In the genomic region with DNA sequence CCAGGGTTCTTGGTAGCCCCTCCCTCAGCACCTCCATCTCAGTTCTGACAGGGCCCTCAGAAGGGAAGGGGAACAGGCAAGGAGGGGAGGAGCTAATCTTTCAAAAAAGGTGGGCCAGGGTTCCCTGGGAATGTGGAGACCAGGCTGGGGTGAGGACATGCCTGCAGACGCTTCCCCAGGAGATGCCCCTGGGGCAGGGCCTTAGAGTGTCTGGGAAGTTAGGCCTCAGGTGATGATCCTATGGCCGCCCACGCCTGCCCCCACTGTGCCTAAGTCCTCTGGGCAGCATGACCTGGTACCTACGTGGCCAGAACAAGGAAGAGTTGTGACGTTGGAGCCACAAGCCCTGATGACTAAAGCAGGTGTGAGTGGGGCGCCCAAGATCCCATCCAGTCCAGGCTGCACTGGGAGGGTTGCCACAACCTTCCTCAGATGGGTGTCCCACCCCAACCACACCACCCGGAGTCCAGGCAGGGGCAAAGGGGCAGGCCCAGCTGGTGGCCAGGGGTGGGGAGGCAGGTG, we compare ENCODE assay signal across 14 cellular contexts. TPM values are rescaled to one million over a fixed set of nuclear protein-coding genes. Genes with fewer than 3 reads are reported as not detected.
DNase-seq lines count a peak whose midpoint lies in the region; ATAC-seq, FAIRE-seq and TF ChIP-seq lines count a peak whose summit lies in the region.
"Had no signal": no experiment of that assay in that cellular context is flagged by ENCODE, and none has a peak within 500 bp of the region (broad histone marks: within the 10 kb centered on the region; RNA-seq: fewer than 3 reads in every experiment).

No MANE protein-coding gene starts in this region.

- no peak overlapping the region for H3K23ac ChIP-seq in H9 (ENCODE audit: insufficient read length, low read depth, low read length)

- no peak overlapping the region for H2BK120ac ChIP-seq in H9 (ENCODE audit: low read depth, low read length, poor library complexity, severe bottlenecking)

- H3K4me3 ChIP-seq in astrocyte (ENCODE audit: insufficient read depth, low read depth, low read length) = no peak overlapping the region
- H3K4me3 ChIP-seq in left lung = no peak overlapping the region
- peak overlapping the region in 1 of 3 donors; percentile 13 for H3K4me3 ChIP-seq in skeletal muscle tissue (ENCODE audit: low read length in 3 of 3)

- H3K27ac Mint-ChIP-seq in H9 (peak overlapping the region; percentile 93 to 97 (median 97); a peak in 6 of 7 replicates), astrocyte (ENCODE audit: unreplicated experiment) (peak overlapping the region; percentile 81)
- no peak overlapping the region for H3K27ac Mint-ChIP-seq in activated CD4-positive, alpha-beta T cell treated with anti-CD3 and anti-CD28 coated beads, Interleukin-2, amount 10 ng/mL, durations not matched to agents 7 days and 5 days
- H3K27ac Mint-ChIP-seq: CD4-positive, CD25-positive, alpha-beta regulatory T cell had no signal

- H3K56ac ChIP-seq in H9 (ENCODE audit: insufficient read length, low read depth, low read length) = no peak overlapping the region

- no peak overlapping the region for H2BK20ac ChIP-seq in H9 (ENCODE audit: low read depth, low read length, poor library complexity, severe bottlenecking)

- intact Hi-C loops in left lung (cut with DNase I) = no loop called here

- H4K5ac ChIP-seq in H9 (ENCODE audit: insufficient read length, low read depth, low read length) = no peak overlapping the region

- H3K27me3 ChIP-seq in H9 (ENCODE audit: insufficient read depth, low read length) (no peaks in the 10 kb centered on the region), astrocyte (ENCODE audit: insufficient read depth, low read length) (no peaks in the 10 kb centered on the region), left lung (peaks cover 0 to 21% of the 10 kb centered on the region in 2 donors), skeletal muscle tissue (ENCODE audit: control insufficient read depth in 3 of 3, insufficient read depth in 3 of 3, low read length in 3 of 3) (no peaks in the 10 kb centered on the region)

- no peak overlapping the region for H3K9ac ChIP-seq in H9 (ENCODE audit: extremely low read depth, insufficient read length, low read length)
- peak overlapping the region; percentile 58 for H3K9ac ChIP-seq in astrocyte (ENCODE audit: low read length)
- H3K9ac ChIP-seq in skeletal muscle tissue (ENCODE audit: low read depth in 1 of 3, low read length in 3 of 3) = peak overlapping the region in 2 of 3 donors; percentile 51 to 90

- no peaks in the 10 kb centered on the region for H3K23me2 ChIP-seq in H9 (ENCODE audit: insufficient read length, low read depth, low read length, poor library complexity, severe bottlenecking)

- no peaks in the 10 kb centered on the region for H3K9me3 ChIP-seq in H9 (ENCODE audit: control insufficient read depth, low read depth, low read length)
- no peaks in the 10 kb centered on the region for H3K9me3 ChIP-seq in astrocyte (ENCODE audit: insufficient read depth, low read depth, low read length)
- H3K9me3 ChIP-seq in left lung = no peaks in the 10 kb centered on the region
- H3K9me3 ChIP-seq in skeletal muscle tissue (ENCODE audit: control insufficient read depth in 3 of 3, low read length in 3 of 3) = no peaks in the 10 kb centered on the region

- H2BK12ac ChIP-seq in H9 (ENCODE audit: insufficient read length, low read depth, low read length) = peak overlapping the region; percentile 55

- H3K27me3 Mint-ChIP-seq in H9 (ENCODE audit: low read depth) (peaks cover 3% of the 10 kb centered on the region; the same call in 1 of the 2 replicates), astrocyte (ENCODE audit: low read depth, unreplicated experiment) (peaks cover 3% of the 10 kb centered on the region)
- peaks cover 18% of the 10 kb centered on the region for H3K27me3 Mint-ChIP-seq in activated CD4-positive, alpha-beta T cell treated with anti-CD3 and anti-CD28 coated beads, Interleukin-2, amount 10 ng/mL, durations not matched to agents 7 days and 5 days

- no peaks in the 10 kb centered on the region for H3K36me3 ChIP-seq in astrocyte (ENCODE audit: insufficient read depth, low read length)
- no peaks in the 10 kb centered on the region for H3K36me3 ChIP-seq in left lung
- no peaks in the 10 kb centered on the region for H3K36me3 ChIP-seq in skeletal muscle tissue (ENCODE audit: control insufficient read depth in 3 of 3, insufficient read depth in 3 of 3, low read length in 3 of 3)

- no peaks in the 10 kb centered on the region for H4K20me1 ChIP-seq in H9 (ENCODE audit: control insufficient read depth, insufficient read depth, insufficient read length)
- no peaks in the 10 kb centered on the region for H4K20me1 ChIP-seq in astrocyte (ENCODE audit: insufficient read depth, low read length)

- H3K27ac ChIP-seq in H9 (ENCODE audit: insufficient read length, low read depth, low read length) (no peak overlapping the region), astrocyte (ENCODE audit: low read depth, low read length) (peak overlapping the region; percentile 67), left lung (peak overlapping the region; percentile 80 to 92), skeletal muscle tissue (ENCODE audit: low read depth, low read length) (peak overlapping the region; percentile 70)

- CTCF ChIA-PET in activated CD4-positive, alpha-beta T cell treated with anti-CD3 and anti-CD28 coated beads, Interleukin-2, amount 10 ng/mL, durations not matched to agents 7 days and 5 days (lab: Charles Lee) = interaction anchor here (1.0 to 13.7 kb wide), 3 partner anchors 9 to 70 kb away, joined by 3 to 143 read pairs (median 5); no protein-coding TSS in a partner anchor

- POLR2A ChIA-PET in activated CD4-positive, alpha-beta T cell treated with anti-CD3 and anti-CD28 coated beads, Interleukin-2, amount 10 ng/mL, durations not matched to agents 7 days and 5 days (lab: Charles Lee) = interaction anchor here (0.6 kb wide), 1 partner anchor 38 kb away, joined by 5 read pairs; no protein-coding TSS in a partner anchor

- FAIRE-seq in astrocyte (lab: Jason Lieb, UNC) = no peak
- FAIRE-seq: GM12891 had no signal

- H3K14ac ChIP-seq in H9 (ENCODE audit: insufficient read depth, low read length) = peak overlapping the region; percentile 55

- no peak overlapping the region for H3T11ph ChIP-seq in H9 (ENCODE audit: low read length)

- no peak overlapping the region; the same call in 1 of the 2 replicates for H3K4ac ChIP-seq in H9 (ENCODE audit: low read depth, low read length)

- H3K79me1 ChIP-seq in H9 (ENCODE audit: insufficient read depth, low read depth, low read length, poor library complexity, severe bottlenecking) = no peaks in the 10 kb centered on the region

- H3K36me3 Mint-ChIP-seq in H9 (ENCODE audit: insufficient read depth in 1 of 3, low read depth in 3 of 3) (no peaks in the 10 kb centered on the region), astrocyte (ENCODE audit: low read depth, unreplicated experiment) (no peaks in the 10 kb centered on the region)
- no peaks in the 10 kb centered on the region for H3K36me3 Mint-ChIP-seq in activated CD4-positive, alpha-beta T cell treated with anti-CD3 and anti-CD28 coated beads, Interleukin-2, amount 10 ng/mL, durations not matched to agents 7 days and 5 days (ENCODE audit: low read depth)
- H3K36me3 Mint-ChIP-seq: CD4-positive, CD25-positive, alpha-beta regulatory T cell had no signal

- no peak overlapping the region for H4K91ac ChIP-seq in H9 (ENCODE audit: insufficient read length, low read depth, low read length)

- no peak overlapping the region for H2AK5ac ChIP-seq in H9 (ENCODE audit: insufficient read length, low read length)

- peaks cover 5% of the 10 kb centered on the region; the same call in 1 of the 2 replicates for H3K4me1 ChIP-seq in H9 (ENCODE audit: insufficient read depth, low read length)
- peaks cover 49% of the 10 kb centered on the region for H3K4me1 ChIP-seq in astrocyte (ENCODE audit: insufficient read depth, low read length)
- peaks cover 45 to 73% of the 10 kb centered on the region in 2 donors for H3K4me1 ChIP-seq in left lung
- peaks cover 72 to 76% (median 76%) of the 10 kb centered on the region in 3 donors for H3K4me1 ChIP-seq in skeletal muscle tissue (ENCODE audit: control insufficient read depth in 3 of 3, insufficient read depth in 3 of 3, low read length in 3 of 3)

- H3K4me1 Mint-ChIP-seq in H9 (peaks cover 48 to 71% of the 10 kb centered on the region in 2 experiments), astrocyte (ENCODE audit: low read depth, unreplicated experiment) (peaks cover 24% of the 10 kb centered on the region)
- H3K4me1 Mint-ChIP-seq in activated CD4-positive, alpha-beta T cell treated with anti-CD3 and anti-CD28 coated beads, Interleukin-2, amount 10 ng/mL, durations not matched to agents 7 days and 5 days = no peaks in the 10 kb centered on the region

- H3K4me2 ChIP-seq in H9 (ENCODE audit: insufficient read depth, insufficient read length, low read length) (no peak overlapping the region), astrocyte (ENCODE audit: low read length) (peak overlapping the region; percentile 67)

- ATAC-seq in left lung = peak; percentile 5
- ATAC-seq in GM19324 (IDR thresholded peaks at IDR 0.05; ENCODE audit: low FRiP score, unreplicated experiment) = no peak

- peak overlapping the region; percentile 24 to 61; a peak in 4 of 5 replicates for H3K4me3 Mint-ChIP-seq in H9
- no peak overlapping the region for H3K4me3 Mint-ChIP-seq in astrocyte (ENCODE audit: unreplicated experiment)
- H3K4me3 Mint-ChIP-seq in activated CD4-positive, alpha-beta T cell treated with anti-CD3 and anti-CD28 coated beads, Interleukin-2, amount 10 ng/mL, durations not matched to agents 7 days and 5 days = no peak overlapping the region

- peak overlapping the region; percentile 55 for H3K18ac ChIP-seq in H9 (ENCODE audit: insufficient read length, low read depth, low read length)

- no peak overlapping the region for H2BK15ac ChIP-seq in H9 (ENCODE audit: low read depth, low read length)

- H3K79me2 ChIP-seq in H9 (ENCODE audit: insufficient read depth, low read length) = no peaks in the 10 kb centered on the region
- H3K79me2 ChIP-seq in astrocyte (ENCODE audit: insufficient read depth, low read length) = no peaks in the 10 kb centered on the region

- DNase-seq in H9 (no peak), astrocyte (ENCODE audit: low read depth) (no peak), left lung (no peak), NCI-H1930 (lab: John Stamatoyannopoulos, UW) (no peak), NCI-H2227 treated with DMSO at 0.1 percent for 48 hours (lab: John Stamatoyannopoulos, UW) (no peak)
- DNase-seq in activated CD4-positive, alpha-beta T cell treated with anti-CD3 and anti-CD28 coated beads, Interleukin-2, amount 10 ng/mL, durations not matched to agents 7 days and 5 days = no peak
- DNase-seq: CD4-positive, CD25-positive, alpha-beta regulatory T cell; cerebellar nuclear complex; NCI-H1694; stimulated activated CD4-positive, alpha-beta T cell treated with anti-CD3 and anti-CD28 coated beads, Interleukin-1b, Interleukin-23, amount 100 ng/mL, for 48 hours had no signal

- H2AFZ ChIP-seq in H9 (ENCODE audit: low read length) (no peak overlapping the region), astrocyte (ENCODE audit: low read depth, low read length) (no peak overlapping the region)

- no CpG with 5 or more reads among the region's 7 CpGs for WGBS in H9 (ENCODE audit: extremely low coverage, insufficient read length, low lambda C conversion rate)

- H2BK5ac ChIP-seq in H9 (ENCODE audit: insufficient read length, low read length) = no peak overlapping the region

- H4K8ac ChIP-seq in H9 (replicated peaks; ENCODE audit: insufficient read length, low read depth, low read length) = no peak overlapping the region

- H3K9me3 Mint-ChIP-seq in H9 = no peaks in the 10 kb centered on the region
- no peaks in the 10 kb centered on the region for H3K9me3 Mint-ChIP-seq in astrocyte (ENCODE audit: unreplicated experiment)
- no peaks in the 10 kb centered on the region for H3K9me3 Mint-ChIP-seq in activated CD4-positive, alpha-beta T cell treated with anti-CD3 and anti-CD28 coated beads, Interleukin-2, amount 10 ng/mL, durations not matched to agents 7 days and 5 days

- TF ChIP-seq CTCF in H9 (conservative IDR thresholded peaks at IDR 0.05) = no peak
- no peak for TF ChIP-seq CTCF in astrocyte (IDR thresholded peaks at IDR 0.05; ENCODE audit: insufficient read depth, low read depth, low read length)
- TF ChIP-seq CTCF in left lung (IDR thresholded peaks at IDR 0.05) = no peak

RNA-seq across cellular contexts. Expression of a gene that starts 3.9 kb away (rescaled TPM):
- total RNA-seq in H9 (2021) = 4.4 and 6.4 TPM in 2 replicates
- total RNA-seq in astrocyte = 4.9 and 5.9 TPM in 2 replicates
- total RNA-seq in left lung = 10 to 100 TPM; 56.8 to 92.7 TPM
- 19.8 TPM for total RNA-seq in skeletal muscle tissue
- total RNA-seq in activated CD4-positive, alpha-beta T cell treated with anti-CD3 and anti-CD28 coated beads, Interleukin-2, amount 10 ng/mL, durations not matched to agents 7 days and 5 days = under 1 TPM; 0.37 to 0.60 TPM

RNA-seq across cellular contexts. Expression of a gene that starts 13.9 kb away (rescaled TPM):
- total RNA-seq in H9 (2021) = 0.24 and 0.50 TPM in 2 replicates
- total RNA-seq in astrocyte = 0.30 TPM in 1 of 2 replicates, not detected in the other
- total RNA-seq in left lung = under 1 TPM in 1 of 2 donors, not detected in 1; 0.24 TPM
- 15.1 TPM for total RNA-seq in skeletal muscle tissue
- not detected for total RNA-seq in activated CD4-positive, alpha-beta T cell treated with anti-CD3 and anti-CD28 coated beads, Interleukin-2, amount 10 ng/mL, durations not matched to agents 7 days and 5 days
- total RNA-seq: activated CD8-positive, alpha-beta memory T cell treated with anti-CD3 and anti-CD28 coated beads for 36 hours; CD4-positive, CD25-positive, alpha-beta regulatory T cell had no signal

RNA-seq across cellular contexts. Expression of a gene that starts 27.2 kb away (rescaled TPM):
- total RNA-seq in H9 (2021) (107 and 109 TPM in 2 replicates), astrocyte (59.2 and 66.8 TPM in 2 replicates), left lung (100 to 1,000 TPM in 1 of 2 donors, 10 to 100 TPM in 1; 55.0 to 104 TPM), skeletal muscle tissue (44.9 TPM)
- 10 to 100 TPM; 59.4 to 66.0 TPM for total RNA-seq in activated CD4-positive, alpha-beta T cell treated with anti-CD3 and anti-CD28 coated beads, Interleukin-2, amount 10 ng/mL, durations not matched to agents 7 days and 5 days

RNA-seq across cellular contexts. Expression of a gene that starts 29.0 kb away (rescaled TPM):
- total RNA-seq in H9 (2021) (210 and 218 TPM in 2 replicates), astrocyte (380 and 381 TPM in 2 replicates), left lung (100 to 1,000 TPM; 266 to 381 TPM), skeletal muscle tissue (78.8 TPM)
- 100 to 1,000 TPM; 489 to 524 TPM for total RNA-seq in activated CD4-positive, alpha-beta T cell treated with anti-CD3 and anti-CD28 coated beads, Interleukin-2, amount 10 ng/mL, durations not matched to agents 7 days and 5 days

RNA-seq across cellular contexts. Expression of a gene that starts 34.2 kb away (rescaled TPM):
- total RNA-seq in H9 (2021) (2.3 and 3.1 TPM in 2 replicates), astrocyte (6.3 and 6.9 TPM in 2 replicates), left lung (1 to 10 TPM; 4.5 to 4.6 TPM), skeletal muscle tissue (3.7 TPM)
- 10 to 100 TPM in 1 of 2 experiments, 1 to 10 TPM in 1; 9.2 to 10.9 TPM for total RNA-seq in activated CD4-positive, alpha-beta T cell treated with anti-CD3 and anti-CD28 coated beads, Interleukin-2, amount 10 ng/mL, durations not matched to agents 7 days and 5 days

Comparison
In these comparisons a context has a peak if more than half of its experiments do, and no peak if none do; other contexts are left out.
1. H3K4me3 Mint-ChIP-seq: peak in H9 (2 of 2); none in astrocyte (single experiment) and activated CD4-positive, alpha-beta T cell treated with anti-CD3 and anti-CD28 coated beads, Interleukin-2, amount 10 ng/mL, durations not matched to agents 7 days and 5 days (single experiment).
2. RNA of a gene that starts 13.9 kb away (total RNA-seq): 15.1 TPM in skeletal muscle tissue (single experiment); 0.24 to 0.50 TPM in H9, 0.30 TPM in astrocyte, 0.24 TPM in left lung and not detected in activated CD4-positive, alpha-beta T cell treated with anti-CD3 and anti-CD28 coated beads, Interleukin-2, amount 10 ng/mL, durations not matched to agents 7 days and 5 days; every median in the first group is over 10 times any median in the second.